In the genomic region with DNA sequence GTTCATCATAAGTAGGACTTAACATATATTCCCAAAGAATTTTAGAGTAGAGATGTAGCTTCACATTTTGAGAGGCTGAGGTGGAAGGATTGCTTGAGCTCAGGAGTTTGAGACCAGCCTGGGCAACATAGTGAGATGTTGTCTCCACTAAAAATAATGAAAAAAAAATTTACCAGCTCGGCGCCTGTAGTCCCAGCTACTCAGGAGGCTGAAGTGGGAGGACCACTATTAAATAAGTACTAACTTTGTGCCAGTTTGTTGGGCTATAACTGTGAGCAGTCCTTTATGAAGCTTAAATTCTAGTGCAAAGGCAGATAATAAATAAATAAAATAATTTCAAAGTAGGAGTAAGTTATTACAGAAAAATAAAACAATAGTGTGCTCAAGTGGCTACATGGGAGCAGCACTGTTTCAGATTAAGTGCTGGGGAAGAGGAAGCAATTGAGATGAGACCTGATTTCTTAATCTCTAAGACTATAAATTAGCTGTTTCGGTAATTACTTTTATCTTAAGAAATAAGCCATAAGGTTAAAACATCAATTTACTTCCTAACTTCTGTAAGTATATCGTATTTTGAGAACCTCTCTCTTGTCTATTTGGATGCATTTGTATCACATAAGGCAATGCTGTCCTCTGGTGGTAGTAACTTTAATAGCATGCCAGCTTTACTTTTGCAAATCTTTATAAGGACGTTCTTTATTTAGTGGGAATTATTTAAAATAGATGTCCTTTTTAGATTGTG, we compare ENCODE assay signal across 9 cellular contexts.
A peak's percentile ranks its signal among the peaks of the same experiment; 100 is the strongest.
DNase-seq lines count a peak whose midpoint lies in the region; ATAC-seq and TF ChIP-seq lines count a peak whose summit lies in the region.
"Had no signal": no experiment of that assay in that cellular context is flagged by ENCODE, and none has a peak within 500 bp of the region (broad histone marks: within the 10 kb centered on the region; RNA-seq: fewer than 3 reads in every experiment).

No MANE protein-coding gene starts in this region.

- H3K4me2 ChIP-seq in GM23338 (no peak overlapping the region), Loucy (ENCODE audit: low read depth, low read length, poor library complexity, severe bottlenecking) (no peak overlapping the region)

- peak; percentile 59 for ATAC-seq in Right ventricle myocardium inferior
- peak; percentile 36; the same call in 1 of the 3 replicates for ATAC-seq in GM23338
- peak in 3 of 4 experiments; percentile 53 to 73 (median 64) for ATAC-seq in T-cell (replicated peaks in 1 of 4)
- peak; percentile 52 for ATAC-seq in esophagus mucosa
- ATAC-seq in naive thymus-derived CD4-positive, alpha-beta T cell = peak; percentile 85
- ATAC-seq in GM19452 (IDR thresholded peaks at IDR 0.05; ENCODE audit: unreplicated experiment) = no peak

- no peaks in the 10 kb centered on the region for H3K27me3 ChIP-seq in GM23338 (ENCODE audit: insufficient read depth)
- H3K27me3 ChIP-seq in Loucy (ENCODE audit: insufficient read depth, low read length, poor library complexity, severe bottlenecking) = no peaks in the 10 kb centered on the region
- H3K27me3 ChIP-seq in naive thymus-derived CD4-positive, alpha-beta T cell (ENCODE audit: control insufficient read depth in 2 of 2, insufficient read depth in 2 of 2, low read length in 2 of 2) = no peaks in the 10 kb centered on the region

- no peaks in the 10 kb centered on the region for H4K20me1 ChIP-seq in GM23338 (replicated peaks; ENCODE audit: insufficient read depth)
- no peaks in the 10 kb centered on the region for H4K20me1 ChIP-seq in Loucy (ENCODE audit: insufficient read depth, low read length, poor library complexity, severe bottlenecking)

- no peaks in the 10 kb centered on the region for H3K4me1 ChIP-seq in GM23338 (ENCODE audit: insufficient read depth)
- H3K4me1 ChIP-seq in Loucy (ENCODE audit: insufficient read depth, low read length, poor library complexity, severe bottlenecking) = no peaks in the 10 kb centered on the region
- no peaks in the 10 kb centered on the region for H3K4me1 ChIP-seq in naive thymus-derived CD4-positive, alpha-beta T cell (ENCODE audit: control insufficient read depth in 2 of 2, insufficient read depth in 2 of 2, low read length in 2 of 2)

- H2AFZ ChIP-seq in GM23338 (no peak overlapping the region), Loucy (ENCODE audit: low read length) (no peak overlapping the region)

- peak; percentile 78 to 100 for TF ChIP-seq CTCF in GM23338 (conservative IDR thresholded peaks at IDR 0.05; ENCODE audit: low read depth in 2 of 2)
- peak; percentile 79 for TF ChIP-seq CTCF in Loucy (conservative IDR thresholded peaks at IDR 0.05; ENCODE audit: low read length)

- H3K4me3 ChIP-seq in GM23338 (no peak overlapping the region), Loucy (ENCODE audit: low read length, poor library complexity, severe bottlenecking) (no peak overlapping the region)
- H3K4me3 ChIP-seq in naive thymus-derived CD4-positive, alpha-beta T cell (ENCODE audit: low read length) = no peak overlapping the region

- H3K79me2 ChIP-seq in GM23338 (replicated peaks; ENCODE audit: insufficient read depth) = no peaks in the 10 kb centered on the region; the same call in 1 of the 2 replicates
- H3K79me2 ChIP-seq in Loucy (ENCODE audit: insufficient read depth, low read length) = no peaks in the 10 kb centered on the region

- H3K9me2 ChIP-seq in GM23338 (ENCODE audit: insufficient read depth) = no peaks in the 10 kb centered on the region
- H3K9me2 ChIP-seq in Loucy (replicated peaks; ENCODE audit: low read depth, low read length) = no peaks in the 10 kb centered on the region

- no peaks in the 10 kb centered on the region for H3K27me3 Mint-ChIP-seq in GM23338 (ENCODE audit: insufficient read depth, low read depth, poor library complexity)
- H3K27me3 Mint-ChIP-seq in T-cell = no peaks in the 10 kb centered on the region
- no peaks in the 10 kb centered on the region for H3K27me3 Mint-ChIP-seq in naive thymus-derived CD4-positive, alpha-beta T cell
- H3K27me3 Mint-ChIP-seq: natural killer cell treated with Interleukin-12 subunit alpha and Interleukin-12 subunit beta and Interleukin-15 and Interleukin-18, amount 100 ng/mL, for 72 hours had no signal

- H3K9me3 Mint-ChIP-seq in GM23338 (no peaks in the 10 kb centered on the region), T-cell (no peaks in the 10 kb centered on the region)
- no peaks in the 10 kb centered on the region for H3K9me3 Mint-ChIP-seq in naive thymus-derived CD4-positive, alpha-beta T cell
- H3K9me3 Mint-ChIP-seq: natural killer cell treated with Interleukin-12 subunit alpha and Interleukin-12 subunit beta and Interleukin-15 and Interleukin-18, amount 100 ng/mL, for 72 hours had no signal

- H3K36me3 Mint-ChIP-seq in GM23338 (ENCODE audit: low read depth) (peaks cover 17% of the 10 kb centered on the region), T-cell (peaks cover 23% of the 10 kb centered on the region)
- H3K36me3 Mint-ChIP-seq in naive thymus-derived CD4-positive, alpha-beta T cell = peaks cover 0 to 19% (median 12%) of the 10 kb centered on the region in 5 donors
- H3K36me3 Mint-ChIP-seq: natural killer cell treated with Interleukin-12 subunit alpha and Interleukin-12 subunit beta and Interleukin-15 and Interleukin-18, amount 100 ng/mL, for 72 hours had no signal

- peaks cover 3% of the 10 kb centered on the region; the same call in 1 of the 2 replicates for H3K36me3 ChIP-seq in GM23338 (ENCODE audit: insufficient read depth)
- peaks cover 9% of the 10 kb centered on the region; the same call in 1 of the 2 replicates for H3K36me3 ChIP-seq in Loucy (ENCODE audit: insufficient read depth, low read length)
- H3K36me3 ChIP-seq in naive thymus-derived CD4-positive, alpha-beta T cell (ENCODE audit: control insufficient read depth in 2 of 3, insufficient read depth in 3 of 3, low read length in 3 of 3) = peaks cover 0 to 12% (median 9%) of the 10 kb centered on the region in 3 experiments

- H3K27ac Mint-ChIP-seq in GM23338 (no peak overlapping the region), T-cell (peak overlapping the region; percentile 36 to 57)
- H3K27ac Mint-ChIP-seq in naive thymus-derived CD4-positive, alpha-beta T cell = peak overlapping the region in 5 of 9 donors; percentile 2 to 79 (median 36)

- no peak overlapping the region for H3K27ac ChIP-seq in GM23338 (ENCODE audit: low read depth)
- no peak overlapping the region for H3K27ac ChIP-seq in naive thymus-derived CD4-positive, alpha-beta T cell (ENCODE audit: low read depth, low read length)

- H3K4me1 Mint-ChIP-seq in GM23338 = no peaks in the 10 kb centered on the region
- H3K4me1 Mint-ChIP-seq in T-cell = peaks cover 0 to 4% (median 4%) of the 10 kb centered on the region in 3 donors
- peaks cover 0 to 9% (median 0%) of the 10 kb centered on the region in 7 donors for H3K4me1 Mint-ChIP-seq in naive thymus-derived CD4-positive, alpha-beta T cell

- DNase-seq in Right ventricle myocardium inferior (ENCODE audit: missing footprints) = no peak
- DNase-seq in cardiac septum (ENCODE audit: low spot score) = no peak
- peak; percentile 78 for DNase-seq in GM23338 (ENCODE audit: low spot score)
- DNase-seq in T-cell = peak in 11 of 34 experiments; percentile 6 to 35 (median 16)
- peak in 7 of 9 donors; percentile 22 to 62 (median 45) for DNase-seq in naive thymus-derived CD4-positive, alpha-beta T cell

- no peaks in the 10 kb centered on the region for H3K9me3 ChIP-seq in Loucy (ENCODE audit: insufficient read depth, low read depth, low read length)
- H3K9me3 ChIP-seq in naive thymus-derived CD4-positive, alpha-beta T cell (ENCODE audit: control insufficient read depth in 2 of 3, low read length in 3 of 3) = no peaks in the 10 kb centered on the region

- H3K4me3 Mint-ChIP-seq in GM23338 (no peak overlapping the region), T-cell (no peak overlapping the region)
- H3K4me3 Mint-ChIP-seq in naive thymus-derived CD4-positive, alpha-beta T cell = no peak overlapping the region
- H3K4me3 Mint-ChIP-seq: natural killer cell treated with Interleukin-12 subunit alpha and Interleukin-12 subunit beta and Interleukin-15 and Interleukin-18, amount 100 ng/mL, for 72 hours had no signal

- POLR2A ChIA-PET in T-cell (lab: Charles Lee) = interaction anchor here (0.6 to 1.2 kb wide), 3 partner anchors 41 to 187 kb away, joined by 3 to 8 read pairs (median 4); partner anchors contain the start of gene CEP120 (in 2 of the 2)
- POLR2A ChIA-PET in naive thymus-derived CD4-positive, alpha-beta T cell (lab: Charles Lee) = interaction anchor here (0.7 to 2.0 kb wide), 2 partner anchors 176 to 187 kb away, joined by 5 to 6 read pairs; partner anchors contain the start of gene CEP120

- H3F3A ChIP-seq in GM23338 (replicated peaks; ENCODE audit: low read depth) (no peaks in the 10 kb centered on the region), Loucy (ENCODE audit: low read depth) (no peaks in the 10 kb centered on the region)

- CTCF ChIA-PET in T-cell (lab: Charles Lee) = interaction anchor here (0.5 to 3.3 kb wide), 22 partner anchors 16 to 1703 kb away, joined by 3 to 38 read pairs (median 3); partner anchors contain the start of gene CEP120 (in 2 of the 2)
- CTCF ChIA-PET in naive thymus-derived CD4-positive, alpha-beta T cell (lab: Charles Lee) = interaction anchor here (0.6 to 2.6 kb wide), 9 partner anchors 10 to 906 kb away, joined by 3 to 11 read pairs (median 3); partner anchors contain the start of gene CEP120

- intact Hi-C loops in Right ventricle myocardium inferior (cut with DNase I) (loop anchor here (2.0 to 5.0 kb wide), 3 partner anchors 34 to 188 kb away; partner anchors contain the start of gene CEP120), cardiac septum (cut with DNase I) (loop anchor here (2.0 to 10.0 kb wide), 3 partner anchors 99 to 1096 kb away; partner anchors contain the start of genes CEP120 and CSNK1G3)
- intact Hi-C loops in naive thymus-derived CD4-positive, alpha-beta T cell (cut with micrococcal nuclease) = loop anchor here (1.0 to 5.0 kb wide), 11 partner anchors 60 to 1640 kb away; partner anchors contain the start of gene CEP120 (in 2 of the 2)

- no peak overlapping the region for H3K9ac ChIP-seq in Loucy (ENCODE audit: low read depth, low read length, poor library complexity, severe bottlenecking)

TF ChIP-seq in GM23338, 12 proteins besides CTCF, POLR2A, EP300 and RAD21 (continues in another document):
- TF ChIP-seq ZNF114 (CRISPR knock-in tag; IDR thresholded peaks at IDR 0.05) = no peak
- TF ChIP-seq POLR2AphosphoS5 (IDR thresholded peaks at IDR 0.05; ENCODE audit: low read depth) = no peak
- TF ChIP-seq STAT1 (IDR thresholded peaks at IDR 0.05; ENCODE audit: unreplicated experiment) = no peak

Comparison
In these comparisons a context has a peak if more than half of its experiments do, and no peak if none do; other contexts are left out.
1. DNase-seq: peak in GM23338 (single experiment) and naive thymus-derived CD4-positive, alpha-beta T cell (7 of 9); none in Right ventricle myocardium inferior (single experiment) and cardiac septum (single experiment).